Comparison of ENCODE assay signal across 30 cellular contexts in the genomic region with DNA sequence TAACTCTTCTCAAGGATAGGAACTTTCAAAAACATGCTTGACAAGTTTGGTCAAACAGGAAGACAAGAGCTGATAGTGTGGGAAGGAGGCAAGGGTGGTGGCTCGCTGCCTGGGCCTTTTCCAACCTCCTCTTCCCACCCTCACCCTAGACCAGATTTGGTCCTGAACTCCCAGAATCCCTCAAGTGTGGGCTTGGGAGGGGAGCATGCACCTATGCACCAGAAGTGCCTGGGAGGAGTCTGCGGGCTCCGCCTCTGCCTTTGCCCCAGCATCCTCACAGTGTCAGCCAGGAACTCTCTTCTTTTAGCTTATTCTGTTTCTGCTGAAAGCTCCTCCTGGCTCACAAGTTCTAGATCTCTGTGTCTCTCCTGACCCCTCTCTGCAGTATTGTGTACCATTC.
"Had no signal": no experiment of that assay in that cellular context is flagged by ENCODE, and none has a peak within 500 bp of the region (broad histone marks: within the 10 kb centered on the region; RNA-seq: fewer than 3 reads in every experiment).

No MANE protein-coding gene starts in this region.

- H3K27ac ChIP-seq: ascending aorta, cardiac muscle cell, colonic mucosa, gastrocnemius medialis, heart left ventricle, WERI-Rb-1 had no signal

- H3K36me3 ChIP-seq: ascending aorta, cardiac muscle cell, colonic mucosa, gastrocnemius medialis, heart left ventricle, WERI-Rb-1 had no signal

- DNase-seq: activated B cell treated with CpG ODN at 0.5 μM for 24 hours; activated CD4-positive, alpha-beta T cell treated with anti-CD3 and anti-CD28 coated beads for 48 hours; activated CD4-positive, alpha-beta T cell treated with anti-CD3 and anti-CD28 coated beads, Interleukin-2, amount 50 U/mL, for 1 hour; activated CD4-positive, alpha-beta T cell treated with anti-CD3 and anti-CD28 coated beads, Interleukin-2, amount 50 U/mL, for 48 hours; activated CD8-positive, alpha-beta memory T cell treated with anti-CD3 and anti-CD28 coated beads for 24 hours; activated CD8-positive, alpha-beta T cell treated with anti-CD3 and anti-CD28 coated beads for 36 hours; activated effector memory CD4-positive, alpha-beta T cell treated with Interleukin-2 at 50 U/mL for 16 hours; activated gamma-delta T cell treated with Interleukin-2 at 50 U/mL for 16 hours; activated naive CD4-positive, alpha-beta T cell treated with Interleukin-2 at 50 U/mL for 16 hours; activated naive CD8-positive, alpha-beta T cell treated with anti-CD3 and anti-CD28 coated beads, Interleukin-2, amount 10 ng/mL, durations not matched to agents 7 days and 5 days; activated T-cell treated with anti-CD3 and anti-CD28 coated beads, Interleukin-2, amount 50 U/mL, for 4 hours; central memory CD4-positive, alpha-beta T cell; cerebellar nuclear complex; colonic mucosa; effector CD8-positive, alpha-beta T cell; endodermal cell; foreskin fibroblast; gastrocnemius medialis; glutamatergic neuron; heart left ventricle; T-helper 1 cell; T-helper 17 cell; T1000; WERI-Rb-1 had no signal

- H3K4me1 ChIP-seq: ascending aorta, colonic mucosa, gastrocnemius medialis, heart left ventricle had no signal

- H3K9me3 ChIP-seq: ascending aorta, colonic mucosa, gastrocnemius medialis, heart left ventricle had no signal

- H3K4me3 Mint-ChIP-seq: activated B cell treated with CpG ODN at 0.5 μM for 24 hours; activated CD8-positive, alpha-beta T cell treated with anti-CD3 and anti-CD28 coated beads for 36 hours; activated naive CD8-positive, alpha-beta T cell treated with anti-CD3 and anti-CD28 coated beads, Interleukin-2, amount 10 ng/mL, durations not matched to agents 7 days and 5 days; activated T-cell treated with anti-CD3 and anti-CD28 coated beads, Interleukin-2, amount 50 U/mL, for 4 hours; activated T-helper 17 cell treated with anti-CD3 and anti-CD28 coated beads, Interleukin-2, amount 50 U/mL, for 72 hours; endodermal cell; T-helper 17 cell; T-helper 2 cell treated with Interferon-gamma antibody and Interleukin-4, amounts not matched to agents 5 μg/mL and 100 μg/mL, for 36 hours had no signal

- H3K4me1 Mint-ChIP-seq: activated B cell treated with CpG ODN at 0.5 μM for 24 hours; activated naive CD8-positive, alpha-beta T cell treated with anti-CD3 and anti-CD28 coated beads, Interleukin-2, amount 10 ng/mL, durations not matched to agents 7 days and 5 days; activated T-helper 17 cell treated with anti-CD3 and anti-CD28 coated beads, Interleukin-2, amount 50 U/mL, for 72 hours; endodermal cell had no signal

- H3K27me3 ChIP-seq: ascending aorta, colonic mucosa, gastrocnemius medialis, heart left ventricle had no signal

- H3K36me3 Mint-ChIP-seq: activated naive CD4-positive, alpha-beta T cell treated with anti-CD3 and anti-CD28 coated beads, Interleukin-2, amount 50 U/mL, for 72 hours; activated naive CD8-positive, alpha-beta T cell treated with anti-CD3 and anti-CD28 coated beads, Interleukin-2, amount 10 ng/mL, durations not matched to agents 7 days and 5 days had no signal

- ATAC-seq: activated CD8-positive, alpha-beta T cell treated with anti-CD3 and anti-CD28 coated beads for 36 hours; activated naive CD4-positive, alpha-beta T cell treated with anti-CD3 and anti-CD28 coated beads, Interleukin-2, amount 50 U/mL, for 72 hours; activated T-cell treated with anti-CD3 and anti-CD28 coated beads, Interleukin-2, amount 50 U/mL, for 4 hours; activated T-helper 17 cell treated with anti-CD3 and anti-CD28 coated beads, Interleukin-2, amount 50 U/mL, for 72 hours; esophagus mucosa; gastrocnemius medialis; heart left ventricle; T-helper 17 cell had no signal

- H3K27ac Mint-ChIP-seq: activated B cell treated with CpG ODN at 0.5 μM for 24 hours; activated CD8-positive, alpha-beta T cell treated with anti-CD3 and anti-CD28 coated beads for 36 hours; activated naive CD4-positive, alpha-beta T cell treated with anti-CD3 and anti-CD28 coated beads, Interleukin-2, amount 50 U/mL, for 72 hours; activated naive CD8-positive, alpha-beta T cell treated with anti-CD3 and anti-CD28 coated beads, Interleukin-2, amount 10 ng/mL, durations not matched to agents 7 days and 5 days; activated T-helper 17 cell treated with anti-CD3 and anti-CD28 coated beads, Interleukin-2, amount 50 U/mL, for 72 hours; endodermal cell; T-helper 17 cell; T-helper 2 cell treated with Interferon-gamma antibody and Interleukin-4, amounts not matched to agents 5 μg/mL and 100 μg/mL, for 36 hours had no signal

- H3K9me3 Mint-ChIP-seq: activated B cell treated with CpG ODN at 0.5 μM for 24 hours; activated CD8-positive, alpha-beta T cell treated with anti-CD3 and anti-CD28 coated beads for 36 hours; activated naive CD4-positive, alpha-beta T cell treated with anti-CD3 and anti-CD28 coated beads, Interleukin-2, amount 50 U/mL, for 72 hours; activated naive CD8-positive, alpha-beta T cell treated with anti-CD3 and anti-CD28 coated beads, Interleukin-2, amount 10 ng/mL, durations not matched to agents 7 days and 5 days; activated T-helper 17 cell treated with anti-CD3 and anti-CD28 coated beads, Interleukin-2, amount 50 U/mL, for 72 hours; endodermal cell; T-helper 2 cell treated with Interferon-gamma antibody and Interleukin-4, amounts not matched to agents 5 μg/mL and 100 μg/mL, for 36 hours had no signal

- H3K4me3 ChIP-seq: ascending aorta, cardiac muscle cell, colonic mucosa, gastrocnemius medialis, heart left ventricle had no signal
